ENCODE assay signal across 10 cellular contexts in genomic region chr14:61147898-61148549, GRCh38.
DNase-seq lines count a peak whose midpoint lies in the region; ATAC-seq, FAIRE-seq and TF ChIP-seq lines count a peak whose summit lies in the region.
"Had no signal": no experiment of that assay in that cellular context is flagged by ENCODE, and none has a peak within 500 bp of the region (broad histone marks: within the 10 kb centered on the region; RNA-seq: fewer than 3 reads in every experiment).

No MANE protein-coding gene starts in this region.

- 27 to 28% (median 28%) methylated on average over 19 of the region's 19 CpGs for WGBS in psoas muscle, 3 donors

- peaks cover 9% of the 10 kb centered on the region for H3K9me3 ChIP-seq in psoas muscle

- intact Hi-C loops in left cardiac atrium (cut with DNase I) (no loop called here), psoas muscle (cut with DNase I) (loop anchor here (2.0 to 5.0 kb wide), 2 partner anchors 39 kb away; no protein-coding TSS in a partner anchor)

- TF ChIP-seq POLR2A in H54 (IDR thresholded peaks at IDR 0.05; ENCODE audit: low read depth, low read length), result no peak

- no peaks in the 10 kb centered on the region for H3K36me3 ChIP-seq in psoas muscle (ENCODE audit: insufficient read depth in 1 of 2, low read depth in 1 of 2)

- FAIRE-seq in H54 (lab: Jason Lieb, UNC), result peak; percentile 99

- H3K4me3 ChIP-seq in astrocyte of the cerebellum (ENCODE audit: low read depth, low read length), result no peak overlapping the region
- H3K4me3 ChIP-seq in psoas muscle, result peak overlapping the region; percentile 23

- H3K27ac ChIP-seq in psoas muscle, result peak overlapping the region; percentile 98

- H3K27me3 ChIP-seq in psoas muscle (ENCODE audit: insufficient read depth in 3 of 3, low read length in 2 of 3), result no peaks in the 10 kb centered on the region

- TF ChIP-seq CTCF in astrocyte of the cerebellum (IDR thresholded peaks at IDR 0.05; ENCODE audit: low read depth, low read length, missing control alignments) (no peak), psoas muscle (IDR thresholded peaks at IDR 0.05) (no peak)

- DNase-seq in H54 (ENCODE audit: insufficient read length, low spot score), result peak; percentile 78
- DNase-seq in astrocyte of the cerebellum (ENCODE audit: low read depth), result peak; percentile 100
- peak; percentile 60 for DNase-seq in left cardiac atrium
- peak; percentile 79 to 82 for DNase-seq in psoas muscle
- no peak for DNase-seq in NCI-H524 (lab: John Stamatoyannopoulos, UW)
- DNase-seq: stimulated activated CD4-positive, alpha-beta T cell treated with anti-CD3 and anti-CD28 coated beads, Interleukin-1b, Interleukin-23, amount 100 ng/mL, for 48 hours had no signal

- peaks cover 30% of the 10 kb centered on the region for H3K4me1 ChIP-seq in psoas muscle

- ATAC-seq in left cardiac atrium (peak; percentile 52 to 77), psoas muscle (peak; percentile 72 to 85 (median 80)), HG03565 (IDR thresholded peaks at IDR 0.05; ENCODE audit: unreplicated experiment) (no peak), HG03196 (IDR thresholded peaks at IDR 0.05; ENCODE audit: unreplicated experiment) (no peak), HG03378 (IDR thresholded peaks at IDR 0.05; ENCODE audit: unreplicated experiment) (no peak)
- ATAC-seq: esophagus mucosa had no signal

- in situ Hi-C loops in astrocyte of the cerebellum (cut with HindIII; ENCODE audit: low sequenced_read_pairs), result loop anchor here (10.0 kb wide), 1 partner anchor 63 kb away; no protein-coding TSS in a partner anchor

Comparison
In these comparisons a context has a peak if more than half of its experiments do, and no peak if none do; other contexts are left out.
1. DNase-seq: peak in H54 (single experiment), astrocyte of the cerebellum (single experiment), left cardiac atrium (single experiment) and psoas muscle (2 of 2); none in NCI-H524 (0 of 2).
2. ATAC-seq: peak in left cardiac atrium (2 of 2) and psoas muscle (4 of 4); none in HG03565 (single experiment), HG03196 (single experiment) and HG03378 (single experiment).
3. intact Hi-C loops: an anchor here in psoas muscle (2.0 to 5.0 kb wide); none called in left cardiac atrium.